2 cellular contexts compared by ENCODE assay signal in genomic region chr1:113792471-113792870, GRCh38.
TF ChIP-seq lines count a peak whose summit lies in the region.

No MANE protein-coding gene starts in this region.

TF ChIP-seq in SK-N-SH, 30 proteins besides CTCF, POLR2A, EP300 and RAD21 (continued from another document):
- TF ChIP-seq, protein P1, sequence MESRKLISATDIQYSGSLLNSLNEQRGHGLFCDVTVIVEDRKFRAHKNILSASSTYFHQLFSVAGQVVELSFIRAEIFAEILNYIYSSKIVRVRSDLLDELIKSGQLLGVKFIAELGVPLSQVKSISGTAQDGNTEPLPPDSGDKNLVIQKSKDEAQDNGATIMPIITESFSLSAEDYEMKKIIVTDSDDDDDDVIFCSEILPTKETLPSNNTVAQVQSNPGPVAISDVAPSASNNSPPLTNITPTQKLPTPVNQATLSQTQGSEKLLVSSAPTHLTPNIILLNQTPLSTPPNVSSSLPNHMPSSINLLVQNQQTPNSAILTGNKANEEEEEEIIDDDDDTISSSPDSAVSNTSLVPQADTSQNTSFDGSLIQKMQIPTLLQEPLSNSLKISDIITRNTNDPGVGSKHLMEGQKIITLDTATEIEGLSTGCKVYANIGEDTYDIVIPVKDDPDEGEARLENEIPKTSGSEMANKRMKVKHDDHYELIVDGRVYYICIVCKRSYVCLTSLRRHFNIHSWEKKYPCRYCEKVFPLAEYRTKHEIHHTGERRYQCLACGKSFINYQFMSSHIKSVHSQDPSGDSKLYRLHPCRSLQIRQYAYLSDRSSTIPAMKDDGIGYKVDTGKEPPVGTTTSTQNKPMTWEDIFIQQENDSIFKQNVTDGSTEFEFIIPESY (IDR thresholded peaks at IDR 0.05; ENCODE audit: borderline replicate concordance, low read depth) = no peak
- no peak for TF ChIP-seq USF1 (IDR thresholded peaks at IDR 0.05; ENCODE audit: borderline replicate concordance, low read depth)
- no peak for TF ChIP-seq EZH2phosphoT487 (IDR thresholded peaks at IDR 0.05; ENCODE audit: borderline replicate concordance, low read depth)
- TF ChIP-seq, protein P2, sequence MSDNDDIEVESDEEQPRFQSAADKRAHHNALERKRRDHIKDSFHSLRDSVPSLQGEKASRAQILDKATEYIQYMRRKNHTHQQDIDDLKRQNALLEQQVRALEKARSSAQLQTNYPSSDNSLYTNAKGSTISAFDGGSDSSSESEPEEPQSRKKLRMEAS (IDR thresholded peaks at IDR 0.05; ENCODE audit: low read depth) = no peak
- TF ChIP-seq MXI1 (IDR thresholded peaks at IDR 0.05; ENCODE audit: low read depth, low read length) = no peak

TF ChIP-seq in SK-N-SH treated with all-trans-retinoic acid at 6 μM for 48 hours, 23 proteins besides CTCF, POLR2A, EP300 and RAD21 (continued from another document):
- TF ChIP-seq, protein P3, sequence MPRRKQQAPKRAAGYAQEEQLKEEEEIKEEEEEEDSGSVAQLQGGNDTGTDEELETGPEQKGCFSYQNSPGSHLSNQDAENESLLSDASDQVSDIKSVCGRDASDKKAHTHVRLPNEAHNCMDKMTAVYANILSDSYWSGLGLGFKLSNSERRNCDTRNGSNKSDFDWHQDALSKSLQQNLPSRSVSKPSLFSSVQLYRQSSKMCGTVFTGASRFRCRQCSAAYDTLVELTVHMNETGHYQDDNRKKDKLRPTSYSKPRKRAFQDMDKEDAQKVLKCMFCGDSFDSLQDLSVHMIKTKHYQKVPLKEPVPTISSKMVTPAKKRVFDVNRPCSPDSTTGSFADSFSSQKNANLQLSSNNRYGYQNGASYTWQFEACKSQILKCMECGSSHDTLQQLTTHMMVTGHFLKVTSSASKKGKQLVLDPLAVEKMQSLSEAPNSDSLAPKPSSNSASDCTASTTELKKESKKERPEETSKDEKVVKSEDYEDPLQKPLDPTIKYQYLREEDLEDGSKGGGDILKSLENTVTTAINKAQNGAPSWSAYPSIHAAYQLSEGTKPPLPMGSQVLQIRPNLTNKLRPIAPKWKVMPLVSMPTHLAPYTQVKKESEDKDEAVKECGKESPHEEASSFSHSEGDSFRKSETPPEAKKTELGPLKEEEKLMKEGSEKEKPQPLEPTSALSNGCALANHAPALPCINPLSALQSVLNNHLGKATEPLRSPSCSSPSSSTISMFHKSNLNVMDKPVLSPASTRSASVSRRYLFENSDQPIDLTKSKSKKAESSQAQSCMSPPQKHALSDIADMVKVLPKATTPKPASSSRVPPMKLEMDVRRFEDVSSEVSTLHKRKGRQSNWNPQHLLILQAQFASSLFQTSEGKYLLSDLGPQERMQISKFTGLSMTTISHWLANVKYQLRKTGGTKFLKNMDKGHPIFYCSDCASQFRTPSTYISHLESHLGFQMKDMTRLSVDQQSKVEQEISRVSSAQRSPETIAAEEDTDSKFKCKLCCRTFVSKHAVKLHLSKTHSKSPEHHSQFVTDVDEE (CRISPR knock-in tag; IDR thresholded peaks at IDR 0.05) = no peak
- no peak for TF ChIP-seq ZFP30 (CRISPR knock-in tag; IDR thresholded peaks at IDR 0.05)
- TF ChIP-seq BACH2 (CRISPR knock-in tag; IDR thresholded peaks at IDR 0.05; ENCODE audit: borderline replicate concordance) = no peak
- TF ChIP-seq RARB (CRISPR knock-in tag; IDR thresholded peaks at IDR 0.05) = no peak
- no peak for TF ChIP-seq CSDC2 (CRISPR knock-in tag; IDR thresholded peaks at IDR 0.05)
